8 cellular contexts compared by ENCODE assay signal in genomic region chr17:47850692-47851573, GRCh38.
DNase-seq lines count a peak whose midpoint lies in the region; ATAC-seq lines count a peak whose summit lies in the region.

SP6 (minus strand) TSS chr17:47851163; CDS start chr17:47848429, 2,734 bp downstream.

- H3K27me3 Mint-ChIP-seq in activated naive CD8-positive, alpha-beta T cell treated with anti-CD3 and anti-CD28 coated beads, Interleukin-2, amount 50 U/mL, for 24 hours, result peaks cover 84% of the 10 kb centered on the region

- peaks cover 19% of the 10 kb centered on the region for H3K4me1 Mint-ChIP-seq in activated naive CD8-positive, alpha-beta T cell treated with anti-CD3 and anti-CD28 coated beads, Interleukin-2, amount 50 U/mL, for 24 hours

- no peaks in the 10 kb centered on the region for H3K9me3 Mint-ChIP-seq in activated naive CD8-positive, alpha-beta T cell treated with anti-CD3 and anti-CD28 coated beads, Interleukin-2, amount 50 U/mL, for 24 hours

- peak within 1 kb of the TSS; percentile 24 for H3K4me3 Mint-ChIP-seq in activated naive CD8-positive, alpha-beta T cell treated with anti-CD3 and anti-CD28 coated beads, Interleukin-2, amount 50 U/mL, for 24 hours

- peak; percentile 79 for ATAC-seq in activated naive CD8-positive, alpha-beta T cell treated with anti-CD3 and anti-CD28 coated beads, Interleukin-2, amount 50 U/mL, for 24 hours
- ATAC-seq in GM18519 (IDR thresholded peaks at IDR 0.05; ENCODE audit: low FRiP score, unreplicated experiment), result no peak

- peak within 1 kb of the TSS in 14 of 21 experiments; percentile 1 to 80 (median 56) for H3K27ac ChIP-seq in skin epidermis

- peak within 1 kb of the TSS; percentile 8 to 46 (median 35) for H3K4me3 ChIP-seq in skin epidermis

- DNase-seq in AG08396 (ENCODE audit: low spot score), result peak; percentile 87
- peak; percentile 85 for DNase-seq in HuH-7.5 (ENCODE audit: low spot score)
- DNase-seq in SW480 (ENCODE audit: low spot score), result peak; percentile 92
- DNase-seq in activated naive CD8-positive, alpha-beta T cell treated with anti-CD3 and anti-CD28 coated beads, Interleukin-2, amount 50 U/mL, for 24 hours, result peak; percentile 73
- peak; percentile 51 for DNase-seq in iPS DF 4.7 (ENCODE audit: extremely low read depth, low spot score)
- DNase-seq in GOT3 (lab: John Stamatoyannopoulos, UW), result no peak

- no peaks in the 10 kb centered on the region for H3K36me3 Mint-ChIP-seq in activated naive CD8-positive, alpha-beta T cell treated with anti-CD3 and anti-CD28 coated beads, Interleukin-2, amount 50 U/mL, for 24 hours (ENCODE audit: low read depth)

- H3K27ac Mint-ChIP-seq in activated naive CD8-positive, alpha-beta T cell treated with anti-CD3 and anti-CD28 coated beads, Interleukin-2, amount 50 U/mL, for 24 hours, result no peak within 1 kb of the TSS
